26 cellular contexts compared by ENCODE assay signal in the genomic region with DNA sequence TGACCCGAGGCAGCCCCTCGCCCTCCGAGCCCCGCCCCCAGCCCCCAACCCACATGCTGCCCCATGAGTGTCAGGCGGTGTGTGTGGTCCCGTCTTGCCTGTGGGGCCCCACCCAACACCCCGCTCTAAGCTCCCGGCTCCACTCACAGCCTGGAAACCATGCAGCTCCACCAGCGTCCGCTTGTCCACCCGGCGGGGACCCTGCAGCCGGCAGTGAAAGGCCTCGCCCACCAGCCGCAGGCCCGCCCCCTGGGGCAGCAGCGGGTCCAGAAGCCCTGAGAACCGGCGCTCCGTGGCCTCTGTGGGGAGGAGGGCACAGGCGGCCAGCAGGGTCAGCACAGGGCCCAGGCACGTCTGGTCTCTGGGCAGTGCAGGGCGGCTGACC. TPM values are rescaled to one million over a fixed set of nuclear protein-coding genes. Genes with fewer than 3 reads are reported as not detected.
DNase-seq lines count a peak whose midpoint lies in the region; ATAC-seq and TF ChIP-seq lines count a peak whose summit lies in the region.
"Had no signal": no experiment of that assay in that cellular context is flagged by ENCODE, and none has a peak within 500 bp of the region (broad histone marks: within the 10 kb centered on the region; RNA-seq: fewer than 3 reads in every experiment).

No MANE protein-coding gene starts in this region.

- no peak for DNase-seq in Peyer's patch
- no peak for DNase-seq in mucosa of descending colon
- DNase-seq in prostate gland (ENCODE audit: low spot score) = no peak
- DNase-seq in HAP-1 (ENCODE audit: low spot score in 2 of 2) = no peak
- DNase-seq in amniotic stem cell (lab: John Stamatoyannopoulos, UW) = no peak
- DNase-seq: ACHN; activated CD4-positive, CD25-positive, alpha-beta regulatory T cell treated with anti-CD3 and anti-CD28 coated beads, Interleukin-2, amount 50 U/mL, for 72 hours; activated naive CD4-positive, alpha-beta T cell treated with anti-CD3 and anti-CD28 coated beads, Interleukin-2, amount 50 U/mL, for 16 hours; activated T-cell treated with anti-CD3 and anti-CD28 coated beads, Interleukin-2, amount 50 U/mL, for 4 hours; aorta; central memory CD4-positive, alpha-beta T cell; effector CD4-positive, alpha-beta T cell; GF-D8; naive B cell; NCI-H1417; NK-92 treated with Interleukin-12 subunit alpha and Interleukin-12 subunit beta, amount 100 ng/mL, for 24 hours had no signal

- TF ChIP-seq POLR2A in Peyer's patch (IDR thresholded peaks at IDR 0.05) (no peak), prostate gland (IDR thresholded peaks at IDR 0.05) (no peak)

- H3K4me1 ChIP-seq in BLaER1 (peaks cover 76% of the 10 kb centered on the region), Peyer's patch (peaks cover 0 to 11% (median 3%) of the 10 kb centered on the region in 4 donors), mucosa of descending colon (ENCODE audit: low read depth) (peaks cover 6% of the 10 kb centered on the region), prostate gland (replicated peaks) (no peaks in the 10 kb centered on the region), HAP-1 (no peaks in the 10 kb centered on the region)
- H3K4me1 ChIP-seq: pancreas had no signal

- H3K9me3 ChIP-seq in BLaER1 (no peaks in the 10 kb centered on the region), Peyer's patch (no peaks in the 10 kb centered on the region), mucosa of descending colon (no peaks in the 10 kb centered on the region), prostate gland (no peaks in the 10 kb centered on the region), HAP-1 (no peaks in the 10 kb centered on the region)
- H3K9me3 ChIP-seq: pancreas, thoracic aorta had no signal

- ATAC-seq in mucosa of descending colon = peak; percentile 16
- ATAC-seq: activated T-cell treated with anti-CD3 and anti-CD28 coated beads, Interleukin-2, amount 50 U/mL, for 4 hours; esophagus mucosa; pancreas; stimulated activated memory B cell treated with anti-CD40 and anti-IgM and Interleukin-4, amounts not matched to agents 10 μg/mL and 1 μg/mL and 100 μg/mL, for 72 hours had no signal

- in situ Hi-C loops in HAP-1 (cut with MboI; ENCODE audit: low sequenced_read_pairs) = loop anchor here (10.0 kb wide), 1 partner anchor 61 kb away; a partner anchor contains a TSS

- peaks cover 43% of the 10 kb centered on the region for H3K27me3 ChIP-seq in BLaER1
- peaks cover 0 to 31% of the 10 kb centered on the region in 2 donors for H3K27me3 ChIP-seq in Peyer's patch
- H3K27me3 ChIP-seq in prostate gland (replicated peaks; ENCODE audit: insufficient read depth) = peaks cover 5% of the 10 kb centered on the region
- H3K27me3 ChIP-seq in HAP-1 (ENCODE audit: low read depth) = no peaks in the 10 kb centered on the region
- H3K27me3 ChIP-seq: pancreas had no signal

- 78% methylated on average over 23 of the region's 23 CpGs for WGBS in prostate gland

- H3K4me3 ChIP-seq in BLaER1 = no peak overlapping the region
- H3K4me3 ChIP-seq in Peyer's patch = peak overlapping the region in 3 of 4 donors; percentile 32 to 56 (median 52)
- H3K4me3 ChIP-seq in mucosa of descending colon = no peak overlapping the region
- H3K4me3 ChIP-seq in prostate gland = no peak overlapping the region
- H3K4me3 ChIP-seq in HAP-1 = no peak overlapping the region
- H3K4me3 ChIP-seq: pancreas, thoracic aorta had no signal

- intact Hi-C loops in mucosa of descending colon (cut with DNase I, micrococcal nuclease) = no loop called here
- intact Hi-C loops in prostate gland (cut with DNase I) = no loop called here

- no peak overlapping the region for H3K9ac ChIP-seq in BLaER1

- TF ChIP-seq CTCF in Peyer's patch (IDR thresholded peaks at IDR 0.05) (no peak), mucosa of descending colon (IDR thresholded peaks at IDR 0.05) (no peak), prostate gland (IDR thresholded peaks at IDR 0.05) (no peak)

- no peak overlapping the region for H3K27ac ChIP-seq in BLaER1
- peak overlapping the region in 3 of 4 donors; percentile 10 to 36 (median 34) for H3K27ac ChIP-seq in Peyer's patch
- no peak overlapping the region for H3K27ac ChIP-seq in prostate gland
- H3K27ac ChIP-seq: C4-2B, pancreas, thoracic aorta had no signal

- no peaks in the 10 kb centered on the region for H3K36me3 ChIP-seq in BLaER1
- H3K36me3 ChIP-seq in Peyer's patch = no peaks in the 10 kb centered on the region
- no peaks in the 10 kb centered on the region for H3K36me3 ChIP-seq in mucosa of descending colon (ENCODE audit: low read depth)
- H3K36me3 ChIP-seq in prostate gland = no peaks in the 10 kb centered on the region
- no peaks in the 10 kb centered on the region for H3K36me3 ChIP-seq in HAP-1 (replicated peaks)
- H3K36me3 ChIP-seq: pancreas, thoracic aorta had no signal

- H3K4me2 ChIP-seq in BLaER1 = peak overlapping the region; percentile 57

- peaks cover 70% of the 10 kb centered on the region for H4K20me1 ChIP-seq in BLaER1

RNA-seq across cellular contexts. Expression of a gene that starts 2.7 kb away (rescaled TPM):
- total RNA-seq in Peyer's patch = 10 to 100 TPM in 3 of 4 donors, not detected in 1; 23.3 to 58.0 (median 44.2) TPM
- 10 to 100 TPM; 21.5 to 54.0 (median 36.5) TPM for total RNA-seq in mucosa of descending colon
- 1 to 10 TPM in 1 of 2 donors, not detected in 1; 3.4 TPM for total RNA-seq in prostate gland
- total RNA-seq: frontal cortex, M059J, NCI-H460, RPMI7951 had no signal

RNA-seq across cellular contexts. Expression of a gene that starts 11.8 kb away (rescaled TPM):
- 10 to 100 TPM in 2 of 4 donors, 1 to 10 TPM in 2; 9.1 to 13.4 (median 10.6) TPM for total RNA-seq in Peyer's patch
- 10 to 100 TPM in 1 of 3 donors, 1 to 10 TPM in 2; 7.3 to 12.5 (median 9.0) TPM for total RNA-seq in mucosa of descending colon
- total RNA-seq in prostate gland = 10 to 100 TPM; 29.6 to 41.5 TPM

RNA-seq across cellular contexts. Expression of a gene that starts 12.0 kb away (rescaled TPM):
- total RNA-seq in Peyer's patch (100 to 1,000 TPM in 3 of 4 donors, 10 to 100 TPM in 1; 88.3 to 280 (median 177) TPM), mucosa of descending colon (100 to 1,000 TPM; 169 to 257 (median 226) TPM), prostate gland (100 to 1,000 TPM; 177 to 185 TPM)

RNA-seq across cellular contexts. Expression of a gene that starts 29.8 kb away (rescaled TPM):
- total RNA-seq in Peyer's patch (1 to 10 TPM in 3 of 4 donors, not detected in 1; 1.6 to 9.1 (median 2.8) TPM), mucosa of descending colon (1 to 10 TPM in 1 of 3 donors, under 1 TPM in 2; 0.69 to 1.2 (median 0.80) TPM), prostate gland (1 to 10 TPM in 1 of 2 donors, under 1 TPM in 1; 0.50 to 3.0 TPM)
- total RNA-seq: frontal cortex, M059J, NCI-H460, RPMI7951 had no signal

RNA-seq across cellular contexts. Expression of a gene that starts 29.9 kb away (rescaled TPM):
- total RNA-seq in Peyer's patch (10 to 100 TPM; 25.6 to 64.2 (median 55.3) TPM), mucosa of descending colon (10 to 100 TPM; 49.8 to 65.8 (median 61.1) TPM), prostate gland (10 to 100 TPM; 56.0 to 79.4 TPM)

Comparison
In these comparisons a context has a peak if more than half of its experiments do, and no peak if none do; other contexts are left out.
1. H3K27ac ChIP-seq: peak in Peyer's patch (3 of 4); none in BLaER1 (single experiment) and prostate gland (0 of 2).
2. H3K4me3 ChIP-seq: peak in Peyer's patch (3 of 4); none in BLaER1 (single experiment), mucosa of descending colon (single experiment), prostate gland (0 of 2) and HAP-1 (single experiment).